ENCODE assay signal across 12 cellular contexts in the genomic region with DNA sequence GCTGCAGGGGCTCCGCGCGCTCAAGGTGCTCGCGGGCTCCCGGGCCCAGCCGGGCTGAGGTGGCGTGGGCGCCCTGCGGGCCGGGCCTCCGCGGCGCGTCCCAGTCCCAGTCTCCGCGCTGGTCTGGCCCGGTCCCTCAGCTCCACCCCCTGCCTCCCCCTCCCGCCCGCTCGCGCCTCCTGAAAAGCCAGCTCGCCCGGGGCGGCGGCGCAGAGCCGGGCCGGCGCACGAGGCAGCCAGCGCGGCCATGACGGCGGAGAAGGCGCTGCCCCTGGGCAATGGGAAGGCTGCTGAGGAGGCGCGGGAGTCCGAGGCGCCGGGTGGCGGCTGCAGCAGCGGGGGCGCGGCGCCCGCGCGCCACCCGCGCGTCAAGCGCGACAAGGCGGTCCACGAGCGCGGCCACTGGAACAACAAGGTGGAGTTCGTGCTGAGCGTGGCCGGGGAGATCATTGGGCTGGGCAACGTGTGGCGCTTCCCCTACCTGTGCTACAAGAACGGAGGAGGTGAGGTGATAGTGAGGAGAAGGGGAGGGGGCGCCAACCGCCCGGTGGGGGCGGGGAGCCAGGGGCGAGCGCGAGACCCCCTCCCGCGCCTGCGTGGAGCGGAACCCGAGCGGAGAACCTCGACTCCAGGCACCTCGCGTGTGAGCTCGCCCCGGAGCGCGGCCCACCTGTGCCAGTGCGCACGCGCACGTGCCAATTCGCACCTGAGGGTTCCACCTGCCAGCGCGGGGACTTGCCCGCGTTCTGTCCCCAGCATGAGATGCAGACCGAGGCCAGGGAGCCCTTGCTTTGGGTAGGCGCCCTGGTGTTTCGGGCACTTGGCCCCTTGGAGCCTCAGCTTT. TPM values are rescaled to one million over a fixed set of nuclear protein-coding genes. Genes with fewer than 3 reads are reported as not detected.
DNase-seq lines count a peak whose midpoint lies in the region; ATAC-seq and TF ChIP-seq lines count a peak whose summit lies in the region.
"Had no signal": no experiment of that assay in that cellular context is flagged by ENCODE, and none has a peak within 500 bp of the region (broad histone marks: within the 10 kb centered on the region; RNA-seq: fewer than 3 reads in every experiment).

A gene (plus strand): TSS at position 210 of the 844 bp plus-strand sequence. CDS start 38 bp downstream, at position 248.

- DNase-seq in activated naive CD8-positive, alpha-beta T cell treated with anti-CD3 and anti-CD28 coated beads for 36 hours = peak; percentile 3
- no peak for DNase-seq in activated naive CD8-positive, alpha-beta T cell treated with anti-CD3 and anti-CD28 coated beads, Interleukin-2, amount 50 U/mL, for 24 hours
- no peak for DNase-seq in activated CD4-positive, alpha-beta T cell treated with anti-CD3 and anti-CD28 coated beads for 36 hours
- DNase-seq: T-helper 9 cell had no signal

- H3K27me3 Mint-ChIP-seq in activated naive CD8-positive, alpha-beta T cell treated with anti-CD3 and anti-CD28 coated beads for 36 hours = peaks cover 52% of the 10 kb centered on the region
- H3K27me3 Mint-ChIP-seq in activated naive CD8-positive, alpha-beta T cell treated with anti-CD3 and anti-CD28 coated beads, Interleukin-2, amount 50 U/mL, for 24 hours = peaks cover 34% of the 10 kb centered on the region
- H3K27me3 Mint-ChIP-seq in nephron (ENCODE audit: low read depth) = peaks cover 92% of the 10 kb centered on the region
- peaks cover 40% of the 10 kb centered on the region for H3K27me3 Mint-ChIP-seq in activated CD4-positive, alpha-beta T cell treated with anti-CD3 and anti-CD28 coated beads for 36 hours

- H3K27ac Mint-ChIP-seq in activated naive CD8-positive, alpha-beta T cell treated with anti-CD3 and anti-CD28 coated beads for 36 hours = no peak within 1 kb of the TSS
- H3K27ac Mint-ChIP-seq in activated naive CD8-positive, alpha-beta T cell treated with anti-CD3 and anti-CD28 coated beads, Interleukin-2, amount 50 U/mL, for 24 hours = no peak within 1 kb of the TSS
- no peak within 1 kb of the TSS for H3K27ac Mint-ChIP-seq in nephron
- H3K27ac Mint-ChIP-seq in activated CD4-positive, alpha-beta T cell treated with anti-CD3 and anti-CD28 coated beads for 36 hours = no peak within 1 kb of the TSS
- H3K27ac Mint-ChIP-seq: activated naive CD4-positive, alpha-beta T cell treated with anti-CD3 and anti-CD28 coated beads, Interleukin-2, amount 50 U/mL, for 24 hours had no signal

- H3K36me3 Mint-ChIP-seq in activated naive CD8-positive, alpha-beta T cell treated with anti-CD3 and anti-CD28 coated beads for 36 hours = no peaks in the 10 kb centered on the region
- no peaks in the 10 kb centered on the region for H3K36me3 Mint-ChIP-seq in activated naive CD8-positive, alpha-beta T cell treated with anti-CD3 and anti-CD28 coated beads, Interleukin-2, amount 50 U/mL, for 24 hours (ENCODE audit: low read depth)
- H3K36me3 Mint-ChIP-seq in nephron (ENCODE audit: low read depth) = no peaks in the 10 kb centered on the region
- no peaks in the 10 kb centered on the region for H3K36me3 Mint-ChIP-seq in activated CD4-positive, alpha-beta T cell treated with anti-CD3 and anti-CD28 coated beads for 36 hours (ENCODE audit: low read depth)
- H3K36me3 Mint-ChIP-seq: activated naive CD4-positive, alpha-beta T cell treated with anti-CD3 and anti-CD28 coated beads, Interleukin-2, amount 50 U/mL, for 24 hours had no signal

- no peak for TF ChIP-seq CTCF in nephron (IDR thresholded peaks at IDR 0.05; ENCODE audit: unreplicated experiment in 3 of 3)

- H3K36me3 ChIP-seq in esophagus (ENCODE audit: control insufficient read depth in 2 of 2, insufficient read depth in 2 of 2, low read length in 1 of 2) (peaks cover 0 to 8% of the 10 kb centered on the region in 2 donors), urinary bladder (ENCODE audit: insufficient read depth) (no peaks in the 10 kb centered on the region)

- WGBS in esophagus, 2 donors = 4 to 6% methylated on average over 85 to 96 of the region's 96 CpGs
- WGBS in urinary bladder = 3% methylated on average over 96 of the region's 96 CpGs

- POLR2A ChIA-PET in activated CD4-positive, alpha-beta T cell treated with anti-CD3 and anti-CD28 coated beads for 36 hours (lab: Charles Lee) = no interaction called here

- H3K4me1 ChIP-seq in esophagus (ENCODE audit: control insufficient read depth in 2 of 2, insufficient read depth in 2 of 2, low read length in 1 of 2) (peaks cover 0 to 7% of the 10 kb centered on the region in 2 donors), urinary bladder (ENCODE audit: insufficient read depth) (no peaks in the 10 kb centered on the region)

- no peaks in the 10 kb centered on the region for H3K9me3 Mint-ChIP-seq in activated naive CD8-positive, alpha-beta T cell treated with anti-CD3 and anti-CD28 coated beads for 36 hours
- no peaks in the 10 kb centered on the region for H3K9me3 Mint-ChIP-seq in activated naive CD8-positive, alpha-beta T cell treated with anti-CD3 and anti-CD28 coated beads, Interleukin-2, amount 50 U/mL, for 24 hours
- H3K9me3 Mint-ChIP-seq in nephron = no peaks in the 10 kb centered on the region
- no peaks in the 10 kb centered on the region for H3K9me3 Mint-ChIP-seq in activated CD4-positive, alpha-beta T cell treated with anti-CD3 and anti-CD28 coated beads for 36 hours (ENCODE audit: low read depth)

- H3K4me3 Mint-ChIP-seq in activated naive CD8-positive, alpha-beta T cell treated with anti-CD3 and anti-CD28 coated beads for 36 hours = no peak within 1 kb of the TSS
- H3K4me3 Mint-ChIP-seq in activated naive CD8-positive, alpha-beta T cell treated with anti-CD3 and anti-CD28 coated beads, Interleukin-2, amount 50 U/mL, for 24 hours = no peak within 1 kb of the TSS
- peak within 1 kb of the TSS; percentile 52 to 71 (median 70) for H3K4me3 Mint-ChIP-seq in nephron
- no peak within 1 kb of the TSS for H3K4me3 Mint-ChIP-seq in activated CD4-positive, alpha-beta T cell treated with anti-CD3 and anti-CD28 coated beads for 36 hours
- H3K4me3 Mint-ChIP-seq: activated naive CD4-positive, alpha-beta T cell treated with anti-CD3 and anti-CD28 coated beads, Interleukin-2, amount 50 U/mL, for 24 hours had no signal

- no peaks in the 10 kb centered on the region for H3K9me3 ChIP-seq in esophagus (ENCODE audit: control insufficient read depth in 2 of 2, insufficient read depth in 1 of 2, low read depth in 1 of 2, low read length in 1 of 2)

- H3K27ac ChIP-seq in esophagus (ENCODE audit: low read depth in 2 of 2, low read length in 1 of 2) = no peak within 1 kb of the TSS
- H3K27ac ChIP-seq in urinary bladder (ENCODE audit: low read depth) = no peak within 1 kb of the TSS

- H3K4me3 ChIP-seq in esophagus (ENCODE audit: low read depth in 1 of 2, low read length in 2 of 2) = peak within 1 kb of the TSS; percentile 43 to 64
- H3K4me3 ChIP-seq in urinary bladder (ENCODE audit: low read depth, low read length) = peak within 1 kb of the TSS; percentile 21

- no peaks in the 10 kb centered on the region for H3K27me3 ChIP-seq in esophagus (ENCODE audit: control insufficient read depth in 1 of 2, insufficient read depth in 2 of 2, low read length in 2 of 2)

- no peaks in the 10 kb centered on the region for H3K4me1 Mint-ChIP-seq in activated naive CD8-positive, alpha-beta T cell treated with anti-CD3 and anti-CD28 coated beads for 36 hours
- H3K4me1 Mint-ChIP-seq in activated naive CD8-positive, alpha-beta T cell treated with anti-CD3 and anti-CD28 coated beads, Interleukin-2, amount 50 U/mL, for 24 hours = no peaks in the 10 kb centered on the region
- no peaks in the 10 kb centered on the region for H3K4me1 Mint-ChIP-seq in nephron
- H3K4me1 Mint-ChIP-seq in activated CD4-positive, alpha-beta T cell treated with anti-CD3 and anti-CD28 coated beads for 36 hours = no peaks in the 10 kb centered on the region
- H3K4me1 Mint-ChIP-seq: activated naive CD4-positive, alpha-beta T cell treated with anti-CD3 and anti-CD28 coated beads, Interleukin-2, amount 50 U/mL, for 24 hours had no signal

- CTCF ChIA-PET in activated CD4-positive, alpha-beta T cell treated with anti-CD3 and anti-CD28 coated beads for 36 hours (lab: Charles Lee) = no interaction called here

- intact Hi-C loops in activated CD4-positive, alpha-beta T cell treated with anti-CD3 and anti-CD28 coated beads for 36 hours (cut with DNase I, micrococcal nuclease) = no loop called here

- ATAC-seq in activated naive CD8-positive, alpha-beta T cell treated with anti-CD3 and anti-CD28 coated beads, Interleukin-2, amount 50 U/mL, for 24 hours = no peak
- no peak for ATAC-seq in activated CD4-positive, alpha-beta T cell treated with anti-CD3 and anti-CD28 coated beads for 36 hours
- no peak for ATAC-seq in GM19395 (IDR thresholded peaks at IDR 0.05; ENCODE audit: unreplicated experiment)
- ATAC-seq in GM19351 (IDR thresholded peaks at IDR 0.05; ENCODE audit: unreplicated experiment) = no peak

RNA-seq across cellular contexts. Expression of the gene that starts here (rescaled TPM):
- not detected for total RNA-seq in activated naive CD8-positive, alpha-beta T cell treated with anti-CD3 and anti-CD28 coated beads for 36 hours
- polyA plus RNA-seq in esophagus (1 to 10 TPM; 6.1 to 7.3 TPM), urinary bladder (0.23 TPM)
- 0.42 TPM for total RNA-seq in urinary bladder
- not detected for total RNA-seq in activated CD4-positive, alpha-beta T cell treated with anti-CD3 and anti-CD28 coated beads for 36 hours
- total RNA-seq: fibroblast of lung, myocyte had no signal

Comparison
In these comparisons a context has a peak if more than half of its experiments do, and no peak if none do; other contexts are left out.
1. Peak in DNase-seq in activated naive CD8-positive, alpha-beta T cell treated with anti-CD3 and anti-CD28 coated beads for 36 hours; RNA of the gene not detected or under 1 TPM.
2. H3K4me3 Mint-ChIP-seq: peak in nephron (3 of 3); none in activated naive CD8-positive, alpha-beta T cell treated with anti-CD3 and anti-CD28 coated beads for 36 hours (single experiment), activated naive CD8-positive, alpha-beta T cell treated with anti-CD3 and anti-CD28 coated beads, Interleukin-2, amount 50 U/mL, for 24 hours (single experiment) and activated CD4-positive, alpha-beta T cell treated with anti-CD3 and anti-CD28 coated beads for 36 hours (single experiment).